In genomic region chr7:6826151-6826550, GRCh38 we compare ENCODE assay signal across 8 cellular contexts. TPM values are rescaled to one million over a fixed set of nuclear protein-coding genes. Genes with fewer than 3 reads are reported as not detected.
DNase-seq lines count a peak whose midpoint lies in the region; ATAC-seq and TF ChIP-seq lines count a peak whose summit lies in the region.
"Not testable (repeated sequence)": the region's sequence is repeated elsewhere in the genome, so short reads cannot be mapped to it uniquely, and the experiment has no call there.

CCZ1B (minus strand) TSS chr7:6826275; CDS start chr7:6826197, 78 bp downstream.

- H3K4me1 ChIP-seq in BLaER1 treated with 17β-estradiol and CSF1 and Interleukin-3, amounts not matched to agents 10 nM and 100 nM: peaks cover 5 to 20% (median 13%) of the 10 kb centered on the region in 10 experiments; a peak in 19 of 20 replicates
- not testable (repeated sequence) for H3K4me1 ChIP-seq in colonic mucosa, right lobe of liver

- H3K4me1 Mint-ChIP-seq in activated CD4-positive, alpha-beta T cell treated with anti-CD3 and anti-CD28 coated beads, Interleukin-2, amount 10 ng/mL, durations not matched to agents 7 days and 5 days: peaks cover 12% of the 10 kb centered on the region

- H3K27me3 Mint-ChIP-seq in activated CD4-positive, alpha-beta T cell treated with anti-CD3 and anti-CD28 coated beads, Interleukin-2, amount 10 ng/mL, durations not matched to agents 7 days and 5 days: not testable (repeated sequence)

- peak within 1 kb of the TSS; percentile 53 to 67 (median 60) for H3K4me3 ChIP-seq in BLaER1 treated with 17β-estradiol and CSF1 and Interleukin-3, amounts not matched to agents 10 nM and 100 nM
- H3K4me3 ChIP-seq in colonic mucosa (peak within 1 kb of the TSS; percentile 53), right lobe of liver (peak within 1 kb of the TSS; percentile 63 to 65 (median 65))

- peak within 1 kb of the TSS; percentile 65 to 79 (median 76) for H3K9ac ChIP-seq in BLaER1 treated with 17β-estradiol and CSF1 and Interleukin-3, amounts not matched to agents 10 nM and 100 nM
- H3K9ac ChIP-seq in colonic mucosa (ENCODE audit: low read depth in 2 of 2, low read length in 2 of 2): not testable (repeated sequence)

- DNase-seq in NCI-H69 (lab: John Stamatoyannopoulos, UW) (peak; percentile 90), colonic mucosa (peak; percentile 86), right lobe of liver (peak; percentile 86)
- peak; percentile 92 for DNase-seq in activated CD4-positive, alpha-beta T cell treated with anti-CD3 and anti-CD28 coated beads, Interleukin-2, amount 10 ng/mL, durations not matched to agents 7 days and 5 days
- peak; percentile 72 for DNase-seq in stimulated activated CD4-positive, alpha-beta T cell treated with anti-CD3 and anti-CD28 coated beads, Interleukin-2, amount 100 ng/mL, for 4 hours (ENCODE audit: low read depth)

- H3K36me3 Mint-ChIP-seq in activated CD4-positive, alpha-beta T cell treated with anti-CD3 and anti-CD28 coated beads, Interleukin-2, amount 10 ng/mL, durations not matched to agents 7 days and 5 days (ENCODE audit: low read depth): peaks cover 11% of the 10 kb centered on the region

- CTCF ChIA-PET in activated CD4-positive, alpha-beta T cell treated with anti-CD3 and anti-CD28 coated beads, Interleukin-2, amount 10 ng/mL, durations not matched to agents 7 days and 5 days (lab: Charles Lee): not testable (repeated sequence)

- H3K4me3 Mint-ChIP-seq in activated CD4-positive, alpha-beta T cell treated with anti-CD3 and anti-CD28 coated beads, Interleukin-2, amount 10 ng/mL, durations not matched to agents 7 days and 5 days: peak within 1 kb of the TSS; percentile 91

- H4K20me1 ChIP-seq in BLaER1 treated with 17β-estradiol and CSF1 and Interleukin-3, amounts not matched to agents 10 nM and 100 nM: not testable (repeated sequence)

- peak; percentile 99 for ATAC-seq in GM19351 (IDR thresholded peaks at IDR 0.05; ENCODE audit: unreplicated experiment)
- ATAC-seq in HG03457 (IDR thresholded peaks at IDR 0.05; ENCODE audit: unreplicated experiment): peak; percentile 97
- ATAC-seq in right lobe of liver: peak; percentile 99

- not testable (repeated sequence) for H3K9me3 Mint-ChIP-seq in activated CD4-positive, alpha-beta T cell treated with anti-CD3 and anti-CD28 coated beads, Interleukin-2, amount 10 ng/mL, durations not matched to agents 7 days and 5 days

- H3K27ac ChIP-seq in BLaER1 treated with 17β-estradiol and CSF1 and Interleukin-3, amounts not matched to agents 10 nM and 100 nM: peak within 1 kb of the TSS; percentile 73 to 85 (median 81)
- peak within 1 kb of the TSS; percentile 21 for H3K27ac ChIP-seq in colonic mucosa
- peak within 1 kb of the TSS; percentile 35 to 70 (median 52) for H3K27ac ChIP-seq in right lobe of liver

- H3K27me3 ChIP-seq in BLaER1 treated with 17β-estradiol and CSF1 and Interleukin-3, amounts not matched to agents 10 nM and 100 nM; colonic mucosa; right lobe of liver: not testable (repeated sequence)

- H3K36me3 ChIP-seq in BLaER1 treated with 17β-estradiol and CSF1 and Interleukin-3, amounts not matched to agents 10 nM and 100 nM: peaks cover 11 to 26% (median 16%) of the 10 kb centered on the region in 11 experiments; a peak in 19 of 22 replicates
- not testable (repeated sequence) for H3K36me3 ChIP-seq in colonic mucosa, right lobe of liver

- not testable (repeated sequence) for TF ChIP-seq CTCF in colonic mucosa (IDR thresholded peaks at IDR 0.05)
- TF ChIP-seq CTCF in right lobe of liver (IDR thresholded peaks at IDR 0.05): peak in 3 of 4 donors; percentile 14 to 28 (median 20)

- intact Hi-C loops in colonic mucosa (cut with DNase I); right lobe of liver (cut with DNase I): not testable (repeated sequence)

- peak within 1 kb of the TSS; percentile 98 for H3K27ac Mint-ChIP-seq in activated CD4-positive, alpha-beta T cell treated with anti-CD3 and anti-CD28 coated beads, Interleukin-2, amount 10 ng/mL, durations not matched to agents 7 days and 5 days

- H3K4me2 ChIP-seq in BLaER1 treated with 17β-estradiol and CSF1 and Interleukin-3, amounts not matched to agents 10 nM and 100 nM: peak within 1 kb of the TSS; percentile 60 to 78 (median 68)

- under 1% methylated on average over 13 of the region's 35 CpGs for WGBS in right lobe of liver (ENCODE audit: insufficient coverage, low coverage, low lambda C conversion rate, missing lambda C conversion rate)

- H3K9me3 ChIP-seq in BLaER1 treated with 17β-estradiol and CSF1 and Interleukin-3, amounts not matched to agents 10 nM and 100 nM (replicated peaks in 1 of 11); colonic mucosa; right lobe of liver: not testable (repeated sequence)

- POLR2A ChIA-PET in activated CD4-positive, alpha-beta T cell treated with anti-CD3 and anti-CD28 coated beads, Interleukin-2, amount 10 ng/mL, durations not matched to agents 7 days and 5 days (lab: Charles Lee): not testable (repeated sequence)

- TF ChIP-seq POLR2A in right lobe of liver (IDR thresholded peaks at IDR 0.05): not testable (repeated sequence)

RNA-seq across cellular contexts. Expression of gene CCZ1B, which starts in this region (rescaled TPM):
- total RNA-seq in activated CD4-positive, alpha-beta T cell treated with anti-CD3 and anti-CD28 coated beads, Interleukin-2, amount 10 ng/mL, durations not matched to agents 7 days and 5 days: 10 to 100 TPM; 61.3 to 70.0 TPM
- 10 to 100 TPM; 50.1 to 52.6 TPM for total RNA-seq in colonic mucosa
- total RNA-seq in right lobe of liver: 10 to 100 TPM in 5 of 6 experiments, 1 to 10 TPM in 1; 6.5 to 24.1 (median 16.2) TPM

Comparison
In these comparisons a context has a peak if more than half of its experiments do, and no peak if none do; other contexts are left out.
1. Peak in every context shown above with its lines: DNase-seq, ATAC-seq, H3K4me3 ChIP-seq and H3K27ac ChIP-seq.
2. H3K27ac ChIP-seq: peak in every context shown above with its lines; median percentile 81 in BLaER1 treated with 17β-estradiol and CSF1 and Interleukin-3, amounts not matched to agents 10 nM and 100 nM; 52 in right lobe of liver; 21 in colonic mucosa.